23 cellular contexts compared by ENCODE assay signal in the genomic region with DNA sequence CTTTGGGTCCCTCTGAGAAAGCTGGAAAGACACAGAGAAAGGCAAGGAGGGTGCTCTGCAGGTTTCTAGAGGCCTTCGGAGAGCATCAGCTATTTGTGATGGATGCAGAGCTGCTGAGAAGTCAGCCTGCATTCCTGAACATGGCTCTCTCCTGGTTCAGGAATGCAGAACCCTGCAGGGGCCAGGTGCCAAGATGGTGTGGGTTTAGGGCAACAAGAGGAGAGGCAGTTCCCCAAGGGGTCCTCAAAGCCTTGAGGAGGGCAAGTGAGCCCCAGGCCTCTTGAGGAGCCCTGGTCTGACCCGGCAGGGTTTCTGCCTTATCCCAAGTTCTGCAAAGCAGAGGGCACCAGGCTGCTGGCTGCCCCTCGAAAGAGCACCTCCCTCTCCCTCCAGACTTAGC.
"Had no signal": no experiment of that assay in that cellular context is flagged by ENCODE, and none has a peak within 500 bp of the region (broad histone marks: within the 10 kb centered on the region; RNA-seq: fewer than 3 reads in every experiment).

No MANE protein-coding gene starts in this region.

- DNase-seq: activated CD4-positive, alpha-beta T cell treated with anti-CD3 and anti-CD28 coated beads for 48 hours; activated CD4-positive, alpha-beta T cell treated with anti-CD3 and anti-CD28 coated beads, Interleukin-2, amount 50 U/mL, for 4 hours; activated CD4-positive, CD25-positive, alpha-beta regulatory T cell treated with anti-CD3 and anti-CD28 coated beads, Interleukin-2, amount 50 U/mL, for 72 hours; activated CD8-positive, alpha-beta memory T cell treated with anti-CD3 and anti-CD28 coated beads, Interleukin-2, amount 50 U/mL, for 48 hours; activated CD8-positive, alpha-beta T cell treated with anti-CD3 and anti-CD28 coated beads, Interleukin-2, amount 10 ng/mL, durations not matched to agents 7 days and 5 days; activated naive CD4-positive, alpha-beta T cell treated with anti-CD3 and anti-CD28 coated beads, Interleukin-2, amount 50 U/mL, for 16 hours; activated naive CD8-positive, alpha-beta T cell treated with anti-CD3 and anti-CD28 coated beads, Interleukin-2, amount 10 ng/mL, durations not matched to agents 7 days and 5 days; activated T-cell treated with anti-CD3 and anti-CD28 coated beads, Interleukin-2, amount 50 U/mL, for 1 hour; adrenal gland; anterior cingulate cortex; caudate nucleus; MM.1S; NCI-H146; NCI-H187 treated with DMSO at 0.1 percent for 48 hours; NCI-H2081 treated with DMSO at 0.1 percent for 48 hours; NCI-H446; NCI-H524; PC-3; SHP77; SW 1271 had no signal

- ATAC-seq: activated CD8-positive, alpha-beta T cell treated with anti-CD3 and anti-CD28 coated beads, Interleukin-2, amount 10 ng/mL, durations not matched to agents 7 days and 5 days; PC-3; SK-N-SH treated with all-trans-retinoic acid at 6 μM for 48 hours had no signal

- H3K27ac ChIP-seq: adrenal gland, breast epithelium, SJSA1 had no signal

- H3K4me1 ChIP-seq: breast epithelium had no signal

- H3K4me3 ChIP-seq: adrenal gland, breast epithelium, SJSA1 had no signal

- H3K27me3 ChIP-seq: adrenal gland, breast epithelium, SJSA1 had no signal

- H3K36me3 ChIP-seq: adrenal gland, breast epithelium, SJSA1 had no signal
